12 cellular contexts compared by ENCODE assay signal in the genomic region with DNA sequence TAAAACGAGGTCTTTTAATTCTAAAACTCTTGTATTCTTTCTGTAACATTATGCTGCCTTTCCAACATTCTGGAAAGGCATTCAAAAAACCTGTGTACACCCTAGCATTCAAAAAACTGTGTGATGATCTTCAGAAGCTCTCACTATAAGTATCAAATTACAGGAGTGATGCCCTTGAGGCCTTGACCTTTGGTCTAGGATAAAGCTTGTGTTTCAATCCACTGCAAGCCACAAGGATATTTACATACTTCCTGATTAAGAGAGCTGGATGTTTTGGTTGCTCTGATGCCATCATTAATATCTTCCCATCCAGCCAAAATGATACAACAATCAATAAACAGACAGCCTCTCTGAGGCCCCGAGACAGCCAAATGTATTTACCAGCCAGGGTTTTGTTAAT.
"Had no signal": no experiment of that assay in that cellular context is flagged by ENCODE, and none has a peak within 500 bp of the region (broad histone marks: within the 10 kb centered on the region; RNA-seq: fewer than 3 reads in every experiment).

No MANE protein-coding gene starts in this region.

- H3K4me3 ChIP-seq: lower lobe of right lung, neural progenitor cell, ovary had no signal

- H3K27ac Mint-ChIP-seq: activated naive CD4-positive, alpha-beta T cell treated with anti-CD3 and anti-CD28 coated beads, Interleukin-2, amount 50 U/mL, for 24 hours; activated T-helper 2 cell treated with anti-CD3 and anti-CD28 coated beads, Interferon-gamma antibody, Interleukin-2, Interleukin-4, amounts not matched to agents 10 μg/mL and 5 μg/mL and 100 μg/mL, durations not matched to agents 14 hours and 24 hours and 36 hours; mesothelial cell of epicardium had no signal

- H3K9me3 Mint-ChIP-seq: activated naive CD4-positive, alpha-beta T cell treated with anti-CD3 and anti-CD28 coated beads, Interleukin-2, amount 50 U/mL, for 24 hours; activated T-helper 2 cell treated with anti-CD3 and anti-CD28 coated beads, Interferon-gamma antibody, Interleukin-2, Interleukin-4, amounts not matched to agents 10 μg/mL and 5 μg/mL and 100 μg/mL, durations not matched to agents 14 hours and 24 hours and 36 hours; central memory CD8-positive, alpha-beta T cell; mesothelial cell of epicardium; neural progenitor cell had no signal

- H3K36me3 Mint-ChIP-seq: activated naive CD4-positive, alpha-beta T cell treated with anti-CD3 and anti-CD28 coated beads, Interleukin-2, amount 50 U/mL, for 24 hours had no signal

- H3K4me1 ChIP-seq: lower lobe of right lung had no signal

- H3K9me3 ChIP-seq: lower lobe of right lung, ovary had no signal

- H3K4me3 Mint-ChIP-seq: activated naive CD4-positive, alpha-beta T cell treated with anti-CD3 and anti-CD28 coated beads, Interleukin-2, amount 50 U/mL, for 24 hours; central memory CD8-positive, alpha-beta T cell; mesothelial cell of epicardium; neural progenitor cell had no signal

- H3K27me3 Mint-ChIP-seq: activated naive CD4-positive, alpha-beta T cell treated with anti-CD3 and anti-CD28 coated beads, Interleukin-2, amount 50 U/mL, for 24 hours; central memory CD8-positive, alpha-beta T cell had no signal

- H3K27me3 ChIP-seq: neural progenitor cell, ovary had no signal

- DNase-seq: activated CD4-positive, alpha-beta T cell treated with anti-CD3 and anti-CD28 coated beads, Interleukin-2, amount 50 U/mL, for 1 hour; activated CD4-positive, CD25-positive, alpha-beta regulatory T cell; effector memory CD4-positive, alpha-beta T cell; hypothalamus; lower lobe of right lung; ovary; small intestine had no signal

- H3K36me3 ChIP-seq: neural progenitor cell, ovary had no signal

- H3K27ac ChIP-seq: lower lobe of right lung, neural progenitor cell, ovary had no signal

- ATAC-seq: lower lobe of right lung had no signal
